Comparison of ENCODE assay signal across 25 cellular contexts in the genomic region with DNA sequence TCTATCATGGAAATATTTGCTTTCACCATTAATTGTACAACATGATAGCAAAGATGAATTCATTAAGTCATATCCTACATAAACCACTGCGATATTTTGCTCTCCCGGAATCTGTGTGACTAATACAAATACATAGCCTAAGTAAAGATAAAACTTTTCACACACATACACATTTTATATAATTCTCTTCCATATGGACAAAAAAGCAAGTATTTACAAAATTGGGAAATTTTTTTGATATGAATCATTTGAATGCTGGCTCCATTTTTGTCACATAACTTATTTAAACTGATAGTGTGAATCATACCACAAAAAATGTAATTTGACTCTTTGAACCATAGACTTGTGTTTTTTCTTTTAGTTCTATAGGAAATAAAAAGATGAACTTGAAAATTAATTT.
DNase-seq lines count a peak whose midpoint lies in the region; ATAC-seq and TF ChIP-seq lines count a peak whose summit lies in the region.
"Had no signal": no experiment of that assay in that cellular context is flagged by ENCODE, and none has a peak within 500 bp of the region (broad histone marks: within the 10 kb centered on the region; RNA-seq: fewer than 3 reads in every experiment).

No MANE protein-coding gene starts in this region.

- H2AFZ ChIP-seq in HCT116 (ENCODE audit: low read depth, low read length, poor library complexity, severe bottlenecking) (peak overlapping the region; percentile 88), mesenchymal stem cell (ENCODE audit: low read depth, low read length) (no peak overlapping the region)

- no peaks in the 10 kb centered on the region for H4K20me1 ChIP-seq in HCT116 (ENCODE audit: insufficient read depth)

- H3K27me3 ChIP-seq in HCT116 (ENCODE audit: insufficient read depth, low read length) (no peaks in the 10 kb centered on the region), mesenchymal stem cell (ENCODE audit: control insufficient read depth in 1 of 2, insufficient read depth in 1 of 2, low read length in 2 of 2) (no peaks in the 10 kb centered on the region), SJCRH30 (no peaks in the 10 kb centered on the region)
- H3K27me3 ChIP-seq: gastrocnemius medialis, neutrophil, vagina had no signal

- H3K79me1 ChIP-seq in mesenchymal stem cell (replicated peaks; ENCODE audit: low read length, poor library complexity, severe bottlenecking), result no peaks in the 10 kb centered on the region

- DNase-seq in HCT116 (ENCODE audit: low read depth, low spot score) (no peak), RWPE1 (ENCODE audit: low spot score) (peak; percentile 5), fibroblast of gingiva (ENCODE audit: low read depth) (peak; percentile 4), mesenchymal stem cell (peak; percentile 7), activated T-cell treated with anti-CD3 and anti-CD28 coated beads for 4 hours (no peak), SJCRH30 (no peak), NCI-H345 (lab: John Stamatoyannopoulos, UW) (no peak)
- DNase-seq in T-helper 2 cell treated with Interferon-gamma antibody and Interleukin-4, amounts not matched to agents 5 μg/mL and 100 μg/mL, for 36 hours (ENCODE audit: low spot score), result no peak
- DNase-seq: activated CD4-positive, alpha-beta T cell treated with anti-CD3 and anti-CD28 coated beads for 36 hours; activated T-cell treated with anti-CD3 and anti-CD28 coated beads, Interleukin-2, amount 50 U/mL, for 72 hours; CD4-positive, CD25-positive, alpha-beta regulatory T cell; gastrocnemius medialis; H9; KBM-7; MV-4-11; NCI-H748 treated with DMSO at 0.1 percent for 48 hours; Right ventricle myocardium superior; stimulated activated CD4-positive, alpha-beta T cell treated with anti-CD3 and anti-CD28 coated beads, Interleukin-4, amount 100 ng/mL, for 1 hour; stimulated activated naive CD4-positive, alpha-beta T cell; T-cell had no signal

- H3K79me2 ChIP-seq in HCT116 (ENCODE audit: insufficient read depth, low read length), result no peaks in the 10 kb centered on the region

- POLR2A ChIA-PET in HCT116 (lab: Charles Lee), result no interaction called here
- POLR2A ChIA-PET in RWPE1 (lab: Yijun Ruan, JAX; ENCODE audit: low non-redundant PET), result no interaction called here

- H2AK5ac ChIP-seq in mesenchymal stem cell (ENCODE audit: low read length, severe bottlenecking), result no peak overlapping the region

- no peaks in the 10 kb centered on the region for H3K9me3 Mint-ChIP-seq in T-helper 2 cell treated with Interferon-gamma antibody and Interleukin-4, amounts not matched to agents 5 μg/mL and 100 μg/mL, for 36 hours
- H3K9me3 Mint-ChIP-seq: activated naive CD4-positive, alpha-beta T cell treated with anti-CD3 and anti-CD28 coated beads, Interleukin-2, amount 50 U/mL, for 24 hours; activated T-cell treated with anti-CD3 and anti-CD28 coated beads, Interleukin-2, amount 50 U/mL, for 72 hours; H9 had no signal

- H3K36me3 ChIP-seq in HCT116 (ENCODE audit: control insufficient read depth in 1 of 2, insufficient read depth in 2 of 2, low read length in 2 of 2) (no peaks in the 10 kb centered on the region), mesenchymal stem cell (ENCODE audit: control insufficient read depth in 1 of 2, insufficient read depth in 2 of 2, low read depth in 1 of 2, low read length in 2 of 2) (no peaks in the 10 kb centered on the region), SJCRH30 (no peaks in the 10 kb centered on the region)
- H3K36me3 ChIP-seq: gastrocnemius medialis, neutrophil, thoracic aorta, vagina had no signal

- TF ChIP-seq CTCF in HCT116 (IDR thresholded peaks at IDR 0.05 in 2 of 3, conservative IDR thresholded peaks at IDR 0.05 in 1 of 3; ENCODE audit: borderline replicate concordance in 1 of 3, insufficient read depth in 1 of 3, low read depth in 2 of 3, low read length in 2 of 3), result no peak
- no peak for TF ChIP-seq CTCF in RWPE1 (conservative IDR thresholded peaks at IDR 0.05; ENCODE audit: low read depth)

- H3K27ac Mint-ChIP-seq in T-helper 2 cell treated with Interferon-gamma antibody and Interleukin-4, amounts not matched to agents 5 μg/mL and 100 μg/mL, for 36 hours, result no peak overlapping the region
- H3K27ac Mint-ChIP-seq: activated CD4-positive, alpha-beta T cell treated with anti-CD3 and anti-CD28 coated beads for 36 hours; activated naive CD4-positive, alpha-beta T cell treated with anti-CD3 and anti-CD28 coated beads, Interleukin-2, amount 50 U/mL, for 24 hours; activated T-cell treated with anti-CD3 and anti-CD28 coated beads, Interleukin-2, amount 50 U/mL, for 72 hours; CD4-positive, CD25-positive, alpha-beta regulatory T cell; T-cell had no signal

- no peaks in the 10 kb centered on the region for H3K27me3 Mint-ChIP-seq in T-helper 2 cell treated with Interferon-gamma antibody and Interleukin-4, amounts not matched to agents 5 μg/mL and 100 μg/mL, for 36 hours (ENCODE audit: low read depth)
- H3K27me3 Mint-ChIP-seq: activated CD4-positive, alpha-beta T cell treated with anti-CD3 and anti-CD28 coated beads for 36 hours; activated naive CD4-positive, alpha-beta T cell treated with anti-CD3 and anti-CD28 coated beads, Interleukin-2, amount 50 U/mL, for 24 hours; CD4-positive, CD25-positive, alpha-beta regulatory T cell; T-cell had no signal

- H2BK5ac ChIP-seq in mesenchymal stem cell (ENCODE audit: low read depth, low read length, poor library complexity, severe bottlenecking), result no peak overlapping the region

- H3K9me3 ChIP-seq in HCT116 (ENCODE audit: control insufficient read depth in 1 of 2, insufficient read depth in 1 of 2, low read depth in 1 of 2, low read length in 2 of 2) (no peaks in the 10 kb centered on the region), mesenchymal stem cell (ENCODE audit: control insufficient read depth, low read length) (no peaks in the 10 kb centered on the region), SJCRH30 (replicated peaks) (no peaks in the 10 kb centered on the region)
- H3K9me3 ChIP-seq: gastrocnemius medialis, neutrophil, thoracic aorta, vagina had no signal

- no peak overlapping the region for H3K4me2 ChIP-seq in HCT116 (ENCODE audit: low read length)
- H3K4me2 ChIP-seq in mesenchymal stem cell (ENCODE audit: low read length, poor library complexity, severe bottlenecking), result no peak overlapping the region

- no peak for TF ChIP-seq RAD21 in HCT116 (IDR thresholded peaks at IDR 0.05; ENCODE audit: low read depth)

- H4K8ac ChIP-seq in mesenchymal stem cell (ENCODE audit: low read length), result no peak overlapping the region

- no peaks in the 10 kb centered on the region for H3K4me1 Mint-ChIP-seq in T-helper 2 cell treated with Interferon-gamma antibody and Interleukin-4, amounts not matched to agents 5 μg/mL and 100 μg/mL, for 36 hours (ENCODE audit: low read depth)
- H3K4me1 Mint-ChIP-seq: activated CD4-positive, alpha-beta T cell treated with anti-CD3 and anti-CD28 coated beads for 36 hours; activated naive CD4-positive, alpha-beta T cell treated with anti-CD3 and anti-CD28 coated beads, Interleukin-2, amount 50 U/mL, for 24 hours; CD4-positive, CD25-positive, alpha-beta regulatory T cell; T-cell had no signal

- H3K4me3 ChIP-seq in HCT116 (replicated peaks in 1 of 2; ENCODE audit: low read depth in 1 of 2, low read length in 2 of 2), result no peak overlapping the region
- H3K4me3 ChIP-seq in mesenchymal stem cell (ENCODE audit: insufficient read depth in 1 of 2, low read depth in 1 of 2, low read length in 2 of 2), result no peak overlapping the region
- H3K4me3 ChIP-seq in SJCRH30, result no peak overlapping the region
- H3K4me3 ChIP-seq: gastrocnemius medialis, lung, thoracic aorta, vagina had no signal

- RAD21 ChIA-PET in HCT116 (lab: Charles Lee; ENCODE audit: low non-redundant PET in 1 of 2, low total read pairs in 2 of 2, uncharacterized antibody in 2 of 2, unreplicated experiment in 2 of 2), result no interaction called here

- H3K4me1 ChIP-seq in HCT116 (ENCODE audit: control insufficient read depth in 1 of 2, insufficient read depth in 2 of 2, low read length in 2 of 2), result no peaks in the 10 kb centered on the region; a peak in 1 of 4 replicates
- no peaks in the 10 kb centered on the region for H3K4me1 ChIP-seq in mesenchymal stem cell (ENCODE audit: control insufficient read depth, insufficient read depth, low read depth, low read length)
- H3K4me1 ChIP-seq in SJCRH30, result peaks cover 2% of the 10 kb centered on the region; the same call in 1 of the 2 replicates
- H3K4me1 ChIP-seq: gastrocnemius medialis, vagina had no signal

- intact Hi-C loops in HCT116 (cut with micrococcal nuclease), result no loop called here

- CTCF ChIA-PET in HCT116 (lab: Charles Lee) (no interaction called here), RWPE1 (lab: Yijun Ruan, JAX) (no interaction called here)

- no peak overlapping the region for H3K23ac ChIP-seq in mesenchymal stem cell (ENCODE audit: low read length in 2 of 2)

- no TSS peak for BruUV-seq in HCT116 (replicated peaks; lab: Mats Ljungman, UMichigan)

- WGBS in mesenchymal stem cell, result 75% methylated on average over 1 of the region's 2 CpGs

- no peaks in the 10 kb centered on the region for H3K36me3 Mint-ChIP-seq in T-helper 2 cell treated with Interferon-gamma antibody and Interleukin-4, amounts not matched to agents 5 μg/mL and 100 μg/mL, for 36 hours (ENCODE audit: low read depth)
- H3K36me3 Mint-ChIP-seq: activated naive CD4-positive, alpha-beta T cell treated with anti-CD3 and anti-CD28 coated beads, Interleukin-2, amount 50 U/mL, for 24 hours; CD4-positive, CD25-positive, alpha-beta regulatory T cell; T-cell had no signal

- ATAC-seq in HCT116, result no peak
- ATAC-seq: activated CD4-positive, alpha-beta T cell treated with anti-CD3 and anti-CD28 coated beads for 36 hours; activated T-cell treated with anti-CD3 and anti-CD28 coated beads, Interleukin-2, amount 50 U/mL, for 72 hours; gastrocnemius medialis; T-cell had no signal

- no peak overlapping the region for H2BK15ac ChIP-seq in mesenchymal stem cell (ENCODE audit: low read depth, poor library complexity, severe bottlenecking)

- H3K9ac ChIP-seq in HCT116 (ENCODE audit: low read length) (no peak overlapping the region), mesenchymal stem cell (ENCODE audit: low read length) (no peak overlapping the region)

- no peak overlapping the region for H3K18ac ChIP-seq in mesenchymal stem cell (ENCODE audit: low read depth in 1 of 2, low read length in 2 of 2)

- H3K27ac ChIP-seq in HCT116 (ENCODE audit: low read depth, low read length) (no peak overlapping the region), RWPE1 (no peak overlapping the region), mesenchymal stem cell (ENCODE audit: low read length, poor library complexity, severe bottlenecking) (no peak overlapping the region), SJCRH30 (no peak overlapping the region)
- H3K27ac ChIP-seq: gastrocnemius medialis, neutrophil, thoracic aorta, vagina had no signal

- no peak overlapping the region for H2BK12ac ChIP-seq in mesenchymal stem cell (ENCODE audit: low read length in 2 of 2)

- H3K14ac ChIP-seq in mesenchymal stem cell (ENCODE audit: low read length in 2 of 2), result no peak overlapping the region

- H4K91ac ChIP-seq in mesenchymal stem cell (ENCODE audit: low read length), result no peak overlapping the region

- H3K9me2 ChIP-seq in HCT116 (ENCODE audit: insufficient read depth), result peaks cover 3% of the 10 kb centered on the region; the same call in 1 of the 2 replicates

- TF ChIP-seq POLR2A in HCT116 (IDR thresholded peaks at IDR 0.05; ENCODE audit: borderline replicate concordance, extremely low read depth, insufficient read depth, insufficient read length), result no peak

- H3K4ac ChIP-seq in mesenchymal stem cell (ENCODE audit: low read depth in 1 of 2, low read length in 2 of 2), result no peak overlapping the region

- H3K4me3 Mint-ChIP-seq in T-helper 2 cell treated with Interferon-gamma antibody and Interleukin-4, amounts not matched to agents 5 μg/mL and 100 μg/mL, for 36 hours, result no peak overlapping the region
- H3K4me3 Mint-ChIP-seq: activated CD4-positive, alpha-beta T cell treated with anti-CD3 and anti-CD28 coated beads for 36 hours; activated naive CD4-positive, alpha-beta T cell treated with anti-CD3 and anti-CD28 coated beads, Interleukin-2, amount 50 U/mL, for 24 hours; activated T-cell treated with anti-CD3 and anti-CD28 coated beads, Interleukin-2, amount 50 U/mL, for 72 hours; CD4-positive, CD25-positive, alpha-beta regulatory T cell; H9; T-cell had no signal

- H2BK120ac ChIP-seq in mesenchymal stem cell (ENCODE audit: low read depth, low read length), result no peak overlapping the region

Comparison
In these comparisons a context has a peak if more than half of its experiments do, and no peak if none do; other contexts are left out.
1. DNase-seq: peak in RWPE1 (single experiment), fibroblast of gingiva (single experiment) and mesenchymal stem cell (single experiment); none in HCT116 (single experiment), activated T-cell treated with anti-CD3 and anti-CD28 coated beads for 4 hours (single experiment), T-helper 2 cell treated with Interferon-gamma antibody and Interleukin-4, amounts not matched to agents 5 μg/mL and 100 μg/mL, for 36 hours (single experiment), SJCRH30 (0 of 2) and NCI-H345 (single experiment).